ENCODE assay signal across 8 cellular contexts in genomic region chr4:76208005-76208765, GRCh38. TPM values are rescaled to one million over a fixed set of nuclear protein-coding genes. Genes with fewer than 3 reads are reported as not detected.
DNase-seq lines count a peak whose midpoint lies in the region; ATAC-seq and TF ChIP-seq lines count a peak whose summit lies in the region.

No MANE protein-coding gene starts in this region.

- H3K27ac ChIP-seq in RWPE2 (ENCODE audit: poor library complexity, severe bottlenecking): peak overlapping the region; percentile 72

- TF ChIP-seq CTCF in RWPE2 (IDR thresholded peaks at IDR 0.05; ENCODE audit: poor library complexity, severe bottlenecking): no peak

- H3K36me3 ChIP-seq in RWPE2 (ENCODE audit: low read depth): no peaks in the 10 kb centered on the region; the same call in 1 of the 2 replicates

- POLR2A ChIA-PET in HEK293T (lab: Yijun Ruan, JAX): interaction anchor here (1.5 kb wide), 1 partner anchor 60 kb away, joined by 3 read pairs; the partner anchor contains the start of gene NUP54

- H3K9me3 ChIP-seq in RWPE2 (ENCODE audit: severe bottlenecking): no peaks in the 10 kb centered on the region

- H3K4me3 ChIP-seq in RWPE2 (ENCODE audit: severe bottlenecking): peak overlapping the region; percentile 3

- H3K27me3 ChIP-seq in RWPE2 (ENCODE audit: insufficient read depth, poor library complexity, severe bottlenecking): no peaks in the 10 kb centered on the region

- peak; percentile 21 for DNase-seq in HEK293T (ENCODE audit: extremely low spot score)
- no peak for DNase-seq in RWPE2 (ENCODE audit: low spot score)
- DNase-seq in myocyte (ENCODE audit: low read depth): peak; percentile 93
- DNase-seq in SKM-1 (lab: John Stamatoyannopoulos, UW; ENCODE audit: unreplicated experiment): no peak
- no peak for DNase-seq in OCI-M2 (lab: John Stamatoyannopoulos, UW; ENCODE audit: unreplicated experiment)
- no peak for DNase-seq in NCI-H524 treated with DMSO at 0.1 percent for 48 hours (lab: John Stamatoyannopoulos, UW)

- CTCF ChIA-PET in HEK293T (lab: Yijun Ruan, JAX): interaction anchor here (2.2 kb wide), 1 partner anchor 28 kb away, joined by 8 read pairs; no protein-coding TSS in a partner anchor

- ATAC-seq in RWPE2 (ENCODE audit: low read depth) (peak; percentile 95), esophagus mucosa (peak; percentile 95), GM21737 (IDR thresholded peaks at IDR 0.05; ENCODE audit: unreplicated experiment) (no peak)

- H3K4me1 ChIP-seq in RWPE2 (ENCODE audit: insufficient read depth, poor library complexity, severe bottlenecking): peaks cover 30% of the 10 kb centered on the region

TF ChIP-seq in HEK293T, 16 proteins besides CTCF, POLR2A, EP300 and RAD21:
- TF ChIP-seq BHLHE40 (IDR thresholded peaks at IDR 0.05; ENCODE audit: borderline replicate concordance) (no peak), SUZ12 (IDR thresholded peaks at IDR 0.05) (no peak), LEF1 (IDR thresholded peaks at IDR 0.05; ENCODE audit: borderline replicate concordance) (no peak)
TF ChIP-seq in HEK293T: peak in this region for 0.

RNA-seq across cellular contexts. Expression of gene SCARB2, which starts 5.4 kb away (rescaled TPM):
- total RNA-seq in esophagus mucosa (70.0 TPM), myocyte (208 and 216 TPM in 2 replicates)
- polyA plus RNA-seq in myocyte (2012): 140 TPM

RNA-seq across cellular contexts. Expression of gene FAM47E, which starts 43.3 kb away (rescaled TPM):
- total RNA-seq in esophagus mucosa (0.20 TPM), myocyte (0.13 and 0.21 TPM in 2 replicates)
- polyA plus RNA-seq in myocyte (2012): 0.28 TPM

RNA-seq across cellular contexts. Expression of gene NUP54, which starts 60.0 kb away (rescaled TPM):
- total RNA-seq in esophagus mucosa: 31.7 TPM
- 19.4 and 20.8 TPM in 2 replicates for total RNA-seq in myocyte
- polyA plus RNA-seq in myocyte (2012): 9.7 TPM

Comparison
In these comparisons a context has a peak if more than half of its experiments do, and no peak if none do; other contexts are left out.
1. DNase-seq: peak in HEK293T (single experiment) and myocyte (single experiment); none in RWPE2 (single experiment), SKM-1 (single experiment), OCI-M2 (single experiment) and NCI-H524 treated with DMSO at 0.1 percent for 48 hours (single experiment).